In genomic region chr15:56244237-56244810, GRCh38 we compare ENCODE assay signal across 8 cellular contexts. TPM values are rescaled to one million over a fixed set of nuclear protein-coding genes. Genes with fewer than 3 reads are reported as not detected.
A peak's percentile ranks its signal among the peaks of the same experiment; 100 is the strongest.
DNase-seq lines count a peak whose midpoint lies in the region; ATAC-seq and TF ChIP-seq lines count a peak whose summit lies in the region.

No MANE protein-coding gene starts in this region.

- TF ChIP-seq CTCF in C4-2B (conservative IDR thresholded peaks at IDR 0.05), result no peak
- no peak for TF ChIP-seq CTCF in esophagus muscularis mucosa (IDR thresholded peaks at IDR 0.05)
- TF ChIP-seq CTCF in suprapubic skin (IDR thresholded peaks at IDR 0.05), result no peak

- peak overlapping the region; percentile 78 to 81 for H3K9ac ChIP-seq in mucosa of rectum (ENCODE audit: low read depth in 1 of 2, low read length in 2 of 2)

- H3K36me3 ChIP-seq in esophagus muscularis mucosa, result no peaks in the 10 kb centered on the region
- H3K36me3 ChIP-seq in mucosa of rectum (ENCODE audit: control insufficient read depth in 2 of 2, insufficient read depth in 2 of 2, low read length in 2 of 2), result no peaks in the 10 kb centered on the region
- H3K36me3 ChIP-seq in suprapubic skin, result no peaks in the 10 kb centered on the region

- intact Hi-C loops in esophagus muscularis mucosa (cut with DNase I), result loop anchor here (10.0 kb wide), 2 partner anchors 150 to 180 kb away; no protein-coding TSS in a partner anchor

- no peak for TF ChIP-seq POLR2A in esophagus muscularis mucosa (IDR thresholded peaks at IDR 0.05; ENCODE audit: low read depth)
- no peak for TF ChIP-seq POLR2A in suprapubic skin (IDR thresholded peaks at IDR 0.05)

- no peaks in the 10 kb centered on the region for H3K27me3 ChIP-seq in esophagus muscularis mucosa
- no peaks in the 10 kb centered on the region for H3K27me3 ChIP-seq in mucosa of rectum (ENCODE audit: control insufficient read depth in 2 of 2, insufficient read depth in 2 of 2, low read length in 2 of 2)
- H3K27me3 ChIP-seq in suprapubic skin, result no peaks in the 10 kb centered on the region

- H3K9me3 ChIP-seq in esophagus muscularis mucosa, result no peaks in the 10 kb centered on the region
- no peaks in the 10 kb centered on the region for H3K9me3 ChIP-seq in mucosa of rectum (ENCODE audit: control insufficient read depth in 2 of 2, low read length in 2 of 2)
- H3K9me3 ChIP-seq in suprapubic skin, result no peaks in the 10 kb centered on the region

- DNase-seq in HCEC 1CT (peak; percentile 80), NCI-H748 treated with DMSO at 0.1 percent for 48 hours (lab: John Stamatoyannopoulos, UW) (peak; percentile 58), esophagus muscularis mucosa (ENCODE audit: extremely low spot score) (peak; percentile 91), suprapubic skin (ENCODE audit: low spot score in 2 of 2) (peak; percentile 66 to 77)
- peak; percentile 37 for DNase-seq in activated T-cell treated with anti-CD3 and anti-CD28 coated beads, Interleukin-2, amount 50 U/mL, for 1 hour

- ATAC-seq in GM19328 (IDR thresholded peaks at IDR 0.05; ENCODE audit: unreplicated experiment), result no peak

- peak overlapping the region; percentile 81 to 97 (median 92) for H3K4me3 ChIP-seq in esophagus muscularis mucosa
- peak overlapping the region; percentile 59 to 75 for H3K4me3 ChIP-seq in mucosa of rectum (ENCODE audit: low read length in 2 of 2)
- peak overlapping the region; percentile 62 for H3K4me3 ChIP-seq in suprapubic skin

- under 1% methylated on average over 21 of the region's 22 CpGs for WGBS in esophagus muscularis mucosa
- 1% methylated on average over 22 of the region's 22 CpGs for WGBS in suprapubic skin

- peaks cover 24 to 46% (median 38%) of the 10 kb centered on the region in 4 donors for H3K4me1 ChIP-seq in esophagus muscularis mucosa
- peaks cover 13 to 27% of the 10 kb centered on the region in 2 donors for H3K4me1 ChIP-seq in mucosa of rectum (ENCODE audit: control insufficient read depth in 2 of 2, insufficient read depth in 2 of 2, low read length in 2 of 2)
- peaks cover 41% of the 10 kb centered on the region for H3K4me1 ChIP-seq in suprapubic skin

- TF ChIP-seq EP300 in esophagus muscularis mucosa (IDR thresholded peaks at IDR 0.05) (no peak), suprapubic skin (IDR thresholded peaks at IDR 0.05) (no peak)

- H3K27ac ChIP-seq in C4-2B, result peak overlapping the region; percentile 93
- peak overlapping the region; percentile 87 to 91 (median 89) for H3K27ac ChIP-seq in esophagus muscularis mucosa (replicated peaks in 1 of 4)
- peak overlapping the region; percentile 67 to 75 for H3K27ac ChIP-seq in mucosa of rectum (ENCODE audit: low read depth in 2 of 2, low read length in 2 of 2)
- H3K27ac ChIP-seq in suprapubic skin, result peak overlapping the region; percentile 89

RNA-seq across cellular contexts. Expression of gene RFX7, which starts 0.6 kb away (rescaled TPM):
- total RNA-seq in esophagus muscularis mucosa (1 to 10 TPM; 5.4 to 8.3 (median 6.7) TPM), suprapubic skin (10 to 100 TPM; 17.8 to 40.4 (median 22.2) TPM)

Comparison
In these comparisons a context has a peak if more than half of its experiments do, and no peak if none do; other contexts are left out.
1. DNase-seq: peak in every context shown above with its lines; median percentile 91 in esophagus muscularis mucosa; 80 in HCEC 1CT; 72 in suprapubic skin; 58 in NCI-H748 treated with DMSO at 0.1 percent for 48 hours; 37 in activated T-cell treated with anti-CD3 and anti-CD28 coated beads, Interleukin-2, amount 50 U/mL, for 1 hour.